ENCODE assay signal across 1 cellular context in genomic region chr3:49161808-49162530, GRCh38.
TF ChIP-seq lines count a peak whose summit lies in the region.

No MANE protein-coding gene starts in this region.

TF ChIP-seq in H1, 55 proteins besides CTCF, POLR2A, EP300 and RAD21:
- TF ChIP-seq SP4 (IDR thresholded peaks at IDR 0.05; ENCODE audit: low read length) (no peak), RBBP5 (IDR thresholded peaks at IDR 0.05; ENCODE audit: borderline replicate concordance, low read depth, low read length) (no peak), BCL11A (IDR thresholded peaks at IDR 0.05; ENCODE audit: low read depth in 2 of 2, low read length in 2 of 2) (no peak), BACH1 (IDR thresholded peaks at IDR 0.05; ENCODE audit: low read length) (no peak), EZH2 (IDR thresholded peaks at IDR 0.05; ENCODE audit: low read depth, low read length, severe bottlenecking) (no peak), ZNF274 (IDR thresholded peaks at IDR 0.05; ENCODE audit: borderline replicate concordance, extremely low read depth, low read length) (no peak), TAF1 (IDR thresholded peaks at IDR 0.05; ENCODE audit: low read depth, low read length) (no peak), HDAC6 (IDR thresholded peaks at IDR 0.05; ENCODE audit: low read depth, low read length) (no peak), CHD1 (IDR thresholded peaks at IDR 0.05; ENCODE audit: low read depth, low read length) (no peak), KDM1A (IDR thresholded peaks at IDR 0.05; ENCODE audit: borderline replicate concordance, low read length) (no peak), CBX8 (IDR thresholded peaks at IDR 0.05; ENCODE audit: borderline replicate concordance, low read depth, low read length) (no peak)
